15 cellular contexts compared by ENCODE assay signal in the genomic region with DNA sequence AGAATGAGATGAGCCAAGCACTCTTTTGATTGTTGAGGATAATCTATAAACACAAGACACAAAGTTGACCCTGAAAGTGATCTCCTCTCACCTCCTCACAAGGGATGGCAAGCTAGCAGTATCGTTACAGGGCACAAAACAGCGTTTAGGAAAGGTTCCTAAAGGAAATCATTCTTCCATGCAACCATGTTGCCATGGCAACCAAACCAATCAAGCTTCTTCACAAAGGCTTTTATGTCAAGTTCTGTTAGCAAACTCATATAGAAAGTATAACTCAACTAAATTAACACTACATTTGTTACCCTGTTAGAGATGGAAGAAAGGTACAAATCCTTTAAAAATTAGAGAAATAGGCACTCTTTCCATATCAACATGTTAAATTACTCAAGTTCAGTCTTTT.
DNase-seq lines count a peak whose midpoint lies in the region; ATAC-seq, FAIRE-seq and TF ChIP-seq lines count a peak whose summit lies in the region.
"Had no signal": no experiment of that assay in that cellular context is flagged by ENCODE, and none has a peak within 500 bp of the region (broad histone marks: within the 10 kb centered on the region; RNA-seq: fewer than 3 reads in every experiment).

No MANE protein-coding gene starts in this region.

- no peaks in the 10 kb centered on the region for H3K36me3 ChIP-seq in H1 (ENCODE audit: control insufficient read depth in 2 of 4, insufficient read depth in 4 of 4, low read length in 3 of 4)
- peaks cover 0 to 6% of the 10 kb centered on the region in 2 donors for H3K36me3 ChIP-seq in neuronal stem cell (replicated peaks in 1 of 2; ENCODE audit: control insufficient read depth in 2 of 2, insufficient read depth in 2 of 2, low read length in 2 of 2)
- H3K36me3 ChIP-seq: esophagus squamous epithelium, tibial nerve had no signal

- no peak for TF ChIP-seq EP300 in H1 (IDR thresholded peaks at IDR 0.05; ENCODE audit: borderline replicate concordance in 1 of 2, low read depth in 2 of 2, low read length in 2 of 2)

- H3K56ac ChIP-seq in H1 (replicated peaks; ENCODE audit: insufficient read length, low read depth, low read length) = no peak overlapping the region

- H3K4me3 Mint-ChIP-seq in activated T-helper 2 cell treated with anti-CD3 and anti-CD28 coated beads, Interferon-gamma antibody, Interleukin-2, Interleukin-4, amounts not matched to agents 10 μg/mL and 5 μg/mL and 100 μg/mL, durations not matched to agents 14 hours and 24 hours and 36 hours (ENCODE audit: low read depth) = no peak overlapping the region
- H3K4me3 Mint-ChIP-seq: activated naive CD8-positive, alpha-beta T cell; central memory CD8-positive, alpha-beta T cell had no signal

- intact Hi-C loops in activated T-helper 2 cell treated with anti-CD3 and anti-CD28 coated beads, Interferon-gamma antibody, Interleukin-2, Interleukin-4, amounts not matched to agents 10 μg/mL and 5 μg/mL and 100 μg/mL, durations not matched to agents 14 hours and 24 hours and 36 hours (cut with micrococcal nuclease) = no loop called here

- H2BK5ac ChIP-seq in H1 (ENCODE audit: low read depth, low read length) (no peak overlapping the region), neuronal stem cell (ENCODE audit: low read length) (no peak overlapping the region)

- no peak for TF ChIP-seq CTCF in H1 (IDR thresholded peaks at IDR 0.05; ENCODE audit: control extremely low read depth in 1 of 3, insufficient read depth in 1 of 3, low read depth in 1 of 3, low read length in 3 of 3)

- no peak overlapping the region for H2BK20ac ChIP-seq in H1 (ENCODE audit: low read length)

- peaks cover 0 to 3% of the 10 kb centered on the region in 2 experiments for H4K20me1 ChIP-seq in H1 (replicated peaks in 1 of 2; ENCODE audit: control insufficient read depth in 1 of 2, insufficient read depth in 2 of 2, low read length in 2 of 2)

- H2BK15ac ChIP-seq in H1 (ENCODE audit: low read length) (no peak overlapping the region), neuronal stem cell (ENCODE audit: low read length) (no peak overlapping the region)

- H3K23ac ChIP-seq in H1 (ENCODE audit: insufficient read length) (no peak overlapping the region), neuronal stem cell (ENCODE audit: low read depth, low read length, poor library complexity) (no peak overlapping the region)

- H2BK12ac ChIP-seq in H1 (ENCODE audit: low read depth, low read length) = no peak overlapping the region
- H2BK12ac ChIP-seq in neuronal stem cell (ENCODE audit: low read length) = no peak overlapping the region

- H2AK5ac ChIP-seq in H1 (ENCODE audit: low read depth, low read length) = no peak overlapping the region
- H2AK5ac ChIP-seq in neuronal stem cell (ENCODE audit: low read depth, low read length) = no peak overlapping the region

- CTCF ChIA-PET in H1 (lab: Charles Lee; ENCODE audit: partially characterized antibody) = no interaction called here

- no peak for TF ChIP-seq POLR2A in H1 (IDR thresholded peaks at IDR 0.05; ENCODE audit: control extremely low read depth in 1 of 2, low read depth in 2 of 2, low read length in 2 of 2)

- H4K5ac ChIP-seq in H1 (ENCODE audit: insufficient read length, low read depth, low read length) = no peak overlapping the region

- DNase-seq in NCI-H1417 (lab: John Stamatoyannopoulos, UW) (peak; percentile 18 to 67 (median 57)), NCI-H1417 treated with DMSO at 0.1 percent for 48 hours (lab: John Stamatoyannopoulos, UW) (no peak), NCI-H2107 treated with DMSO at 0.1 percent for 48 hours (lab: John Stamatoyannopoulos, UW; ENCODE audit: unreplicated experiment) (peak; percentile 16), H1 (ENCODE audit: low read depth in 1 of 2, low spot score in 2 of 2) (no peak), neuronal stem cell (ENCODE audit: low spot score) (peak; percentile 92), frontal cortex (ENCODE audit: low spot score in 2 of 2) (no peak)
- no peak for DNase-seq in activated T-helper 2 cell treated with anti-CD3 and anti-CD28 coated beads, Interferon-gamma antibody, Interleukin-2, Interleukin-4, amounts not matched to agents 10 μg/mL and 5 μg/mL and 100 μg/mL, durations not matched to agents 14 hours and 24 hours and 36 hours (ENCODE audit: low spot score)
- DNase-seq: esophagus squamous epithelium; NCI-H510A treated with DMSO at 0.1 percent for 48 hours; SHP77 treated with DMSO at 0.1 percent for 48 hours; stimulated activated CD8-positive, alpha-beta memory T cell treated with anti-CD3 and anti-CD28 coated beads, Interleukin-4, amount 100 ng/mL, for 48 hours had no signal

- peaks cover 0 to 3% (median under 1%) of the 10 kb centered on the region in 4 experiments; a peak in 4 of 7 replicates for H3K4me1 ChIP-seq in H1 (replicated peaks in 1 of 4; ENCODE audit: control insufficient read depth in 3 of 4, insufficient read depth in 4 of 4, low read length in 3 of 4)
- H3K4me1 ChIP-seq in neuronal stem cell (ENCODE audit: control insufficient read depth in 2 of 2, insufficient read depth in 1 of 2, low read depth in 1 of 2, low read length in 2 of 2) = peaks cover 5 to 33% of the 10 kb centered on the region in 2 donors
- H3K4me1 ChIP-seq: esophagus squamous epithelium, tibial nerve had no signal

- H3K9me3 ChIP-seq in H1 (ENCODE audit: insufficient read depth in 2 of 2, low read depth in 1 of 2, low read length in 1 of 2) (no peaks in the 10 kb centered on the region), neuronal stem cell (replicated peaks in 1 of 2; ENCODE audit: control insufficient read depth in 2 of 2, insufficient read depth in 1 of 2, low read depth in 1 of 2, low read length in 2 of 2) (no peaks in the 10 kb centered on the region)
- H3K9me3 ChIP-seq: esophagus squamous epithelium, tibial nerve had no signal

- H4K8ac ChIP-seq in H1 (ENCODE audit: extremely low read depth, insufficient read depth, low read length) (no peak overlapping the region), neuronal stem cell (ENCODE audit: low read depth, low read length) (no peak overlapping the region)

- FAIRE-seq in H1 (lab: Jason Lieb, UNC) (peak; percentile 82), frontal cortex (lab: Jason Lieb, UNC) (no peak)

- H3K4me2 ChIP-seq in H1 (ENCODE audit: insufficient read depth in 1 of 2, low read depth in 2 of 2, low read length in 2 of 2) = no peak overlapping the region
- no peak overlapping the region for H3K4me2 ChIP-seq in neuronal stem cell (ENCODE audit: insufficient read depth, low read length, poor library complexity, severe bottlenecking)

- no peaks in the 10 kb centered on the region for H3K27me3 Mint-ChIP-seq in activated T-helper 2 cell treated with anti-CD3 and anti-CD28 coated beads, Interferon-gamma antibody, Interleukin-2, Interleukin-4, amounts not matched to agents 10 μg/mL and 5 μg/mL and 100 μg/mL, durations not matched to agents 14 hours and 24 hours and 36 hours (ENCODE audit: low read depth)
- H3K27me3 Mint-ChIP-seq: activated naive CD8-positive, alpha-beta T cell; central memory CD8-positive, alpha-beta T cell had no signal

- no peak for TF ChIP-seq RAD21 in H1 (IDR thresholded peaks at IDR 0.05 in 1 of 2, conservative IDR thresholded peaks at IDR 0.05 in 1 of 2; ENCODE audit: low read depth in 2 of 2, low read length in 2 of 2)

- H3K4me3 ChIP-seq in H1 (ENCODE audit: extremely low read depth in 1 of 4, insufficient read depth in 2 of 4, low read depth in 3 of 4, low read length in 4 of 4) = no peak overlapping the region
- H3K4me3 ChIP-seq in neuronal stem cell (ENCODE audit: low read length in 2 of 2) = no peak overlapping the region
- H3K4me3 ChIP-seq: esophagus squamous epithelium, tibial nerve had no signal

- H3K79me1 ChIP-seq in H1 (ENCODE audit: low read depth, low read length) (no peaks in the 10 kb centered on the region), neuronal stem cell (ENCODE audit: low read depth, low read length) (no peaks in the 10 kb centered on the region)

- H3K23me2 ChIP-seq in H1 (ENCODE audit: low read depth, low read length) = no peaks in the 10 kb centered on the region

- no peaks in the 10 kb centered on the region for H3K4me1 Mint-ChIP-seq in activated T-helper 2 cell treated with anti-CD3 and anti-CD28 coated beads, Interferon-gamma antibody, Interleukin-2, Interleukin-4, amounts not matched to agents 10 μg/mL and 5 μg/mL and 100 μg/mL, durations not matched to agents 14 hours and 24 hours and 36 hours (ENCODE audit: low read depth)
- H3K4me1 Mint-ChIP-seq: central memory CD8-positive, alpha-beta T cell had no signal

- H3K27ac Mint-ChIP-seq in activated T-helper 2 cell treated with anti-CD3 and anti-CD28 coated beads, Interferon-gamma antibody, Interleukin-2, Interleukin-4, amounts not matched to agents 10 μg/mL and 5 μg/mL and 100 μg/mL, durations not matched to agents 14 hours and 24 hours and 36 hours = no peak overlapping the region
- H3K27ac Mint-ChIP-seq: activated naive CD8-positive, alpha-beta T cell had no signal

- H3K9me3 Mint-ChIP-seq in activated T-helper 2 cell treated with anti-CD3 and anti-CD28 coated beads, Interferon-gamma antibody, Interleukin-2, Interleukin-4, amounts not matched to agents 10 μg/mL and 5 μg/mL and 100 μg/mL, durations not matched to agents 14 hours and 24 hours and 36 hours = no peaks in the 10 kb centered on the region

- H4K91ac ChIP-seq in H1 (replicated peaks; ENCODE audit: insufficient read length, low read length) (no peak overlapping the region), neuronal stem cell (ENCODE audit: low read depth, low read length, poor library complexity) (no peak overlapping the region)

- 30% methylated on average over 2 of the region's 2 CpGs; no CpG with 5 or more reads in 1 of the 2 experiments for WGBS in H1 (ENCODE audit: extremely low coverage in 1 of 2, insufficient coverage in 1 of 2, insufficient read length in 1 of 2, insufficient replicate concordance in 2 of 2, low coverage in 1 of 2, low lambda C conversion rate in 2 of 2, missing lambda C conversion rate in 1 of 2), 2 experiments
- no CpG with 5 or more reads among the region's 2 CpGs for WGBS in neuronal stem cell (ENCODE audit: extremely low coverage in 2 of 2, insufficient read length in 2 of 2, insufficient replicate concordance in 1 of 2), 2 donors

- no peak overlapping the region for H2AFZ ChIP-seq in H1 (ENCODE audit: low read length)
- H2AFZ ChIP-seq in neuronal stem cell (ENCODE audit: low read length) = no peak overlapping the region

- POLR2A ChIA-PET in H1 (lab: Charles Lee; ENCODE audit: partially characterized antibody) = no interaction called here

- H3K4ac ChIP-seq in H1 (replicated peaks; ENCODE audit: insufficient read length, low read depth, low read length) (no peak overlapping the region), neuronal stem cell (ENCODE audit: low read length) (no peak overlapping the region)

- H3K27ac ChIP-seq in H1 (ENCODE audit: low read depth, low read length) (no peak overlapping the region), neuronal stem cell (replicated peaks; ENCODE audit: low read length) (no peak overlapping the region)
- H3K27ac ChIP-seq: esophagus squamous epithelium, tibial nerve had no signal

- H3K79me2 ChIP-seq in H1 (ENCODE audit: control insufficient read depth in 1 of 2, insufficient read depth in 2 of 2, low read length in 2 of 2) = 0 out of 4 replicates have a peak, but pooled peaks cover 0 to 3% of the 10 kb centered on the region in 2 experiments

- H3K9ac ChIP-seq in H1 (replicated peaks in 1 of 4; ENCODE audit: extremely low read depth in 1 of 4, low read depth in 3 of 4, low read length in 3 of 4) (no peak overlapping the region), neuronal stem cell (ENCODE audit: low read depth, low read length, poor library complexity) (no peak overlapping the region)

- H2BK120ac ChIP-seq in H1 (replicated peaks; ENCODE audit: low read depth, low read length) (no peak overlapping the region), neuronal stem cell (ENCODE audit: low read depth, low read length) (no peak overlapping the region)

- H3K14ac ChIP-seq in H1 (ENCODE audit: insufficient read length) (no peak overlapping the region), neuronal stem cell (ENCODE audit: low read length) (no peak overlapping the region)

- H3K36me3 Mint-ChIP-seq in activated T-helper 2 cell treated with anti-CD3 and anti-CD28 coated beads, Interferon-gamma antibody, Interleukin-2, Interleukin-4, amounts not matched to agents 10 μg/mL and 5 μg/mL and 100 μg/mL, durations not matched to agents 14 hours and 24 hours and 36 hours (ENCODE audit: low read depth) = no peaks in the 10 kb centered on the region
- H3K36me3 Mint-ChIP-seq: activated naive CD8-positive, alpha-beta T cell had no signal

- ATAC-seq in HG03280 (IDR thresholded peaks at IDR 0.05; ENCODE audit: unreplicated experiment) = no peak

- H3K27me3 ChIP-seq in H1 (replicated peaks in 1 of 4; ENCODE audit: control insufficient read depth in 3 of 4, extremely low read depth in 1 of 4, insufficient read depth in 3 of 4, low read length in 3 of 4) = no peaks in the 10 kb centered on the region
- no peaks in the 10 kb centered on the region for H3K27me3 ChIP-seq in neuronal stem cell (ENCODE audit: control insufficient read depth in 3 of 3, insufficient read depth in 3 of 3, low read depth in 1 of 3, low read length in 3 of 3)
- H3K27me3 ChIP-seq: esophagus squamous epithelium, tibial nerve had no signal

- H3K18ac ChIP-seq in H1 (ENCODE audit: extremely low read depth, low read length) (no peak overlapping the region), neuronal stem cell (ENCODE audit: low read length) (no peak overlapping the region)

Comparison
In these comparisons a context has a peak if more than half of its experiments do, and no peak if none do; other contexts are left out.
1. DNase-seq: peak in NCI-H1417 (3 of 3), NCI-H2107 treated with DMSO at 0.1 percent for 48 hours (single experiment) and neuronal stem cell (single experiment); none in NCI-H1417 treated with DMSO at 0.1 percent for 48 hours (single experiment), H1 (0 of 2), activated T-helper 2 cell treated with anti-CD3 and anti-CD28 coated beads, Interferon-gamma antibody, Interleukin-2, Interleukin-4, amounts not matched to agents 10 μg/mL and 5 μg/mL and 100 μg/mL, durations not matched to agents 14 hours and 24 hours and 36 hours (single experiment) and frontal cortex (0 of 2).